Comparison of ENCODE assay signal across 10 cellular contexts in genomic region chr1:89942825-89943658, GRCh38. TPM values are rescaled to one million over a fixed set of nuclear protein-coding genes. Genes with fewer than 3 reads are reported as not detected.
A peak's percentile ranks its signal among the peaks of the same experiment; 100 is the strongest.
DNase-seq lines count a peak whose midpoint lies in the region; ATAC-seq lines count a peak whose summit lies in the region.
"Had no signal": no experiment of that assay in that cellular context is flagged by ENCODE, and none has a peak within 500 bp of the region (broad histone marks: within the 10 kb centered on the region; RNA-seq: fewer than 3 reads in every experiment).

No MANE protein-coding gene starts in this region.

- no peaks in the 10 kb centered on the region for H3K27me3 ChIP-seq in skeletal muscle satellite cell (ENCODE audit: control insufficient read depth, insufficient read depth, low read length)

- no peaks in the 10 kb centered on the region for H3K36me3 ChIP-seq in skeletal muscle satellite cell (ENCODE audit: insufficient read depth, low read length)

- no peak overlapping the region for H3K4me2 ChIP-seq in skeletal muscle satellite cell (ENCODE audit: low read length)

- no peaks in the 10 kb centered on the region for H3K9me3 ChIP-seq in skeletal muscle satellite cell (replicated peaks; ENCODE audit: low read length)

- ATAC-seq in left ventricle myocardium superior (peak; percentile 28), GM18519 (IDR thresholded peaks at IDR 0.05; ENCODE audit: low FRiP score, unreplicated experiment) (no peak)

- H3K4me3 ChIP-seq in skeletal muscle satellite cell (ENCODE audit: low read length): no peak overlapping the region

- peaks cover 22% of the 10 kb centered on the region for H3K4me1 ChIP-seq in skeletal muscle satellite cell (ENCODE audit: control insufficient read depth, insufficient read depth, low read length)

- intact Hi-C loops in left ventricle myocardium superior (cut with micrococcal nuclease): no loop called here

- H3K9ac ChIP-seq in skeletal muscle satellite cell (ENCODE audit: low read depth, low read length): peak overlapping the region; percentile 21

- peak; percentile 25 for DNase-seq in HPDE6-E6E7 (ENCODE audit: extremely low spot score)
- peak; percentile 74 for DNase-seq in SK-N-DZ (ENCODE audit: low spot score)
- no peak for DNase-seq in left ventricle myocardium superior
- no peak for DNase-seq in NCI-H187 treated with DMSO at 0.1 percent for 48 hours (lab: John Stamatoyannopoulos, UW)
- DNase-seq in cortex of kidney (lab: John Stamatoyannopoulos, UW): no peak
- DNase-seq in NCI-H146 treated with DMSO at 0.1 percent for 48 hours (lab: John Stamatoyannopoulos, UW; ENCODE audit: unreplicated experiment): no peak
- DNase-seq: central memory CD4-positive, alpha-beta T cell; NCI-H2171 treated with DMSO at 0.1 percent for 48 hours had no signal

RNA-seq across cellular contexts. Expression of gene ZNF326, which starts 51.9 kb away (rescaled TPM):
- polyA plus RNA-seq in SK-N-DZ (2014; cell fraction: cytosol; rRNA removed): 11.2 and 14.2 TPM in 2 replicates
- polyA plus RNA-seq in SK-N-DZ (2014; cell fraction: nucleus; rRNA removed): 15.4 and 32.0 TPM in 2 replicates
- 17.0 TPM for total RNA-seq in left ventricle myocardium superior
- total RNA-seq in skeletal muscle satellite cell (2012; rRNA removed): 5.7 and 7.6 TPM in 2 replicates

Comparison
In these comparisons a context has a peak if more than half of its experiments do, and no peak if none do; other contexts are left out.
1. DNase-seq: peak in HPDE6-E6E7 (single experiment) and SK-N-DZ (single experiment); none in left ventricle myocardium superior (single experiment), NCI-H187 treated with DMSO at 0.1 percent for 48 hours (single experiment), cortex of kidney (single experiment) and NCI-H146 treated with DMSO at 0.1 percent for 48 hours (single experiment).